ENCODE assay signal across 1 cellular context in the genomic region with DNA sequence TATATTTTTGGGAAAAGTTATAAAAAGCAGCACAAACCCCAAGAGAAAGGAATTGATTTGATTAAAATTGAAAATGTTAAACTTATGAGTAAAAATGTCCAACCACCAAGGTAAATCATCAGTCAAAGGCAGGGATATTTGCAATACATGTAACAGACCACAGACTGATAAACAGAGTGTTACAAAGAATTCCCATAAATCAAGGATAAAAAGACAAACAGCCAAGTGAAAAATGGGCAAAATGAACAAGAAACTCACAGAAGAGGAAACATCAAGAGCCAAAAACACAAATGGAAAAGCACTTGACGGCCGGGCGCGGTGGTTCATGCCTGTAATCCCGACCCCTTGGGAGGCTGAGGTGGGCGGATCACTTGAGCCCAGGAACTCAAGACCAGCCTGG.
TF ChIP-seq lines count a peak whose summit lies in the region.

No MANE protein-coding gene starts in this region.

TF ChIP-seq in H1, 55 proteins besides CTCF, POLR2A, EP300 and RAD21 (continued from another document):
- TF ChIP-seq BCL11A (IDR thresholded peaks at IDR 0.05; ENCODE audit: low read depth in 2 of 2, low read length in 2 of 2): no peak
- no peak for TF ChIP-seq KDM5A (IDR thresholded peaks at IDR 0.05; ENCODE audit: low read length)
- no peak for TF ChIP-seq GABPA (IDR thresholded peaks at IDR 0.05; ENCODE audit: borderline replicate concordance, insufficient read depth, low read length)
- no peak for TF ChIP-seq KDM1A (IDR thresholded peaks at IDR 0.05; ENCODE audit: borderline replicate concordance, low read length)
- no peak for TF ChIP-seq BACH1 (IDR thresholded peaks at IDR 0.05; ENCODE audit: low read length)
- TF ChIP-seq HDAC6 (IDR thresholded peaks at IDR 0.05; ENCODE audit: low read depth, low read length): no peak
- no peak for TF ChIP-seq TAF7 (optimal IDR thresholded peaks at IDR 0.05; ENCODE audit: borderline replicate concordance, low read depth, low read length)
- TF ChIP-seq PHF8 (conservative IDR thresholded peaks at IDR 0.05; ENCODE audit: low read depth, low read length): no peak
- no peak for TF ChIP-seq MAFK (IDR thresholded peaks at IDR 0.05; ENCODE audit: low read depth, low read length)
- TF ChIP-seq SUZ12 (IDR thresholded peaks at IDR 0.05; ENCODE audit: low read length): no peak
- no peak for TF ChIP-seq RXRA (IDR thresholded peaks at IDR 0.05; ENCODE audit: insufficient read depth, low read depth, low read length)
- no peak for TF ChIP-seq CHD1 (IDR thresholded peaks at IDR 0.05; ENCODE audit: low read depth, low read length)
TF ChIP-seq in H1: peak in this region for 0.
